Comparison of ENCODE assay signal across 15 cellular contexts in the genomic region with DNA sequence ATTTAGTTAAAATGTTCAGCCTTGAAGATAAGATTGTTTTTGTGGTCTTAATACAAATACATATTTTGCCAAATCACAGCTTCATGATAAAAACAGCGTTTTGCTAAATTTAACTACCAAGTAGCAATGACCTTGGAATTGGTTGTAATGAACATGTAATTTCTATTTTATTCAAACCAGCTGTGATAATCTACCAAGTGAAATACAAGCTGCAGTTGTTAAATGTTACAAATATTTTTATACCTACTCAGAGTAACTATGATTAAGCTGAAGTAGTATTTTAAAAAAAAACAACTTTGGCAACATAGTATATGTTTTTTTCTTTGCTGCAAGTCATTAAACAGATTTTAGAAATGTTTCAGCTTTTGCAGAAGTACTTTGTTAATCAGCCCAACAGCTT.
A peak's percentile ranks its signal among the peaks of the same experiment; 100 is the strongest.
DNase-seq lines count a peak whose midpoint lies in the region; ATAC-seq and TF ChIP-seq lines count a peak whose summit lies in the region.
"Had no signal": no experiment of that assay in that cellular context is flagged by ENCODE, and none has a peak within 500 bp of the region (broad histone marks: within the 10 kb centered on the region; RNA-seq: fewer than 3 reads in every experiment).

No MANE protein-coding gene starts in this region.

- H3K4me2 ChIP-seq in Karpas-422 (ENCODE audit: low read depth, low read length, poor library complexity, severe bottlenecking), result no peak overlapping the region

- POLR2A ChIA-PET in AG04449 (lab: Yijun Ruan, JAX), result no interaction called here

- H3K36me3 ChIP-seq in Karpas-422 (ENCODE audit: insufficient read depth, low read length) (no peaks in the 10 kb centered on the region), psoas muscle (ENCODE audit: insufficient read depth in 1 of 2, low read depth in 1 of 2) (no peaks in the 10 kb centered on the region)
- H3K36me3 ChIP-seq: BE2C had no signal

- no peak for TF ChIP-seq CTCF in AG04449 (IDR thresholded peaks at IDR 0.05; ENCODE audit: insufficient read depth, low read length, missing control alignments)
- no peak for TF ChIP-seq CTCF in cardiac fibroblast (IDR thresholded peaks at IDR 0.05; ENCODE audit: low read depth, low read length)
- TF ChIP-seq CTCF in fibroblast of villous mesenchyme (IDR thresholded peaks at IDR 0.05; ENCODE audit: insufficient read depth, low read depth, low read length), result no peak
- no peak for TF ChIP-seq CTCF in psoas muscle (IDR thresholded peaks at IDR 0.05)

- no peaks in the 10 kb centered on the region for H3K9me2 ChIP-seq in Karpas-422 (replicated peaks; ENCODE audit: insufficient read depth, low read length)

- DNase-seq in AG04449 (ENCODE audit: low read depth, low spot score) (peak; percentile 26), GM04503 (ENCODE audit: low read depth) (peak; percentile 21), cardiac fibroblast (ENCODE audit: low read depth in 2 of 2) (peak; percentile 3 to 15), fibroblast of villous mesenchyme (ENCODE audit: low read depth) (peak; percentile 18), Karpas-422 (no peak), NCI-H1436 (lab: John Stamatoyannopoulos, UW) (no peak), psoas muscle (no peak)
- no peak for DNase-seq in activated CD4-positive, alpha-beta T cell treated with anti-CD3 and anti-CD28 coated beads, Interleukin-2, amount 50 U/mL, for 1 hour
- DNase-seq: 8988T; BE2C; CD8-positive, alpha-beta T cell; NCI-H146; NCI-H226; NCI-H526 had no signal

- H3K9me3 ChIP-seq in Karpas-422 (ENCODE audit: low read length) (no peaks in the 10 kb centered on the region), psoas muscle (no peaks in the 10 kb centered on the region)
- H3K9me3 ChIP-seq: BE2C had no signal

- H3K27ac ChIP-seq in Karpas-422 (ENCODE audit: low read length) (no peak overlapping the region), psoas muscle (no peak overlapping the region)

- H3K9ac ChIP-seq in Karpas-422 (ENCODE audit: low read length), result no peak overlapping the region

- H4K20me1 ChIP-seq in Karpas-422 (ENCODE audit: insufficient read depth, low read depth, low read length), result no peaks in the 10 kb centered on the region

- no peaks in the 10 kb centered on the region for H3K79me2 ChIP-seq in Karpas-422 (ENCODE audit: low read length)

- no peaks in the 10 kb centered on the region for H3K27me3 ChIP-seq in Karpas-422 (ENCODE audit: low read length)
- H3K27me3 ChIP-seq in psoas muscle (ENCODE audit: insufficient read depth in 3 of 3, low read length in 2 of 3), result no peaks in the 10 kb centered on the region

- H3K4me1 ChIP-seq in Karpas-422 (ENCODE audit: low read length) (no peaks in the 10 kb centered on the region), psoas muscle (no peaks in the 10 kb centered on the region)
- H3K4me1 ChIP-seq: BE2C had no signal

- ATAC-seq in psoas muscle, result no peak
- ATAC-seq: CD8-positive, alpha-beta T cell; GM12878 had no signal

- CTCF ChIA-PET in AG04449 (lab: Yijun Ruan, JAX), result no interaction called here

- no peak overlapping the region for H2AFZ ChIP-seq in Karpas-422 (ENCODE audit: low read length)

- H3K4me3 ChIP-seq in AG04449 (ENCODE audit: low read depth, low read length) (no peak overlapping the region), cardiac fibroblast (replicated peaks in 1 of 2; ENCODE audit: low read depth in 2 of 2, low read length in 2 of 2) (no peak overlapping the region), fibroblast of villous mesenchyme (ENCODE audit: low read depth, low read length) (no peak overlapping the region), Karpas-422 (ENCODE audit: low read length) (no peak overlapping the region), psoas muscle (no peak overlapping the region)
- H3K4me3 ChIP-seq: GM12878 had no signal

- 20 to 31% (median 22%) methylated on average over 1 of the region's 1 CpG for WGBS in psoas muscle, 3 donors

- intact Hi-C loops in psoas muscle (cut with DNase I), result no loop called here

Comparison
In these comparisons a context has a peak if more than half of its experiments do, and no peak if none do; other contexts are left out.
1. DNase-seq: peak in AG04449 (single experiment), GM04503 (single experiment), cardiac fibroblast (2 of 2) and fibroblast of villous mesenchyme (single experiment); none in Karpas-422 (single experiment), NCI-H1436 (single experiment), activated CD4-positive, alpha-beta T cell treated with anti-CD3 and anti-CD28 coated beads, Interleukin-2, amount 50 U/mL, for 1 hour (single experiment) and psoas muscle (0 of 2).